Comparison of ENCODE assay signal across 10 cellular contexts in the genomic region with DNA sequence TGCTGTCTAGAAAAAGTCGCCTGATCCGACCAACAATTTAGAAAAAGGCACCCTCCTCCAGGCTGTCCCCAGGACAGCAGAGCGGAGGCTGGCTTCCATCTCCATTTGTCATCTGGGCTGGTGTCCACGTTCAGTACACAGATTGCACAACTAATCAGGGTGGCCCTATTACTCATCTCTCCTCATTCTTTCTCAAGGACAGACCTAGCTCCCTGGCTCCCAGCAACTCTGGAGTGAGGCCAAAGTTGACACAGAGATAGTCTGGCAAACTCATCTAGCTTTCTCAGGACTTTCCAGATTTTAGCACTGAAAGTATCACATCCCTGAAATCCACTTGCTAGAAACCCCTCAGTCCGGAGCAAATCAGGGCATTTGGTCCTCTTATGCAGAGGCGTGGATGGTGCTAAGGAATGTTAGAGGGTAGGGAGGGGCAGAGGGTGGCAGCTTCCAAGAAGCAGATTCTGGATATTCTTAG.
DNase-seq lines count a peak whose midpoint lies in the region; ATAC-seq and TF ChIP-seq lines count a peak whose summit lies in the region.
"Had no signal": no experiment of that assay in that cellular context is flagged by ENCODE, and none has a peak within 500 bp of the region (broad histone marks: within the 10 kb centered on the region; RNA-seq: fewer than 3 reads in every experiment).

No MANE protein-coding gene starts in this region.

- CTCF ChIA-PET in CD4-positive, alpha-beta T cell (lab: Charles Lee), result no interaction called here
- CTCF ChIA-PET in activated CD4-positive, alpha-beta memory T cell treated with anti-CD3 and anti-CD28 coated beads, Interleukin-2, amount 10 ng/mL, durations not matched to agents 7 days and 5 days (lab: Charles Lee), result no interaction called here

- no peak overlapping the region for H3K27ac Mint-ChIP-seq in activated T-cell treated with anti-CD3 and anti-CD28 coated beads, Interleukin-2, amount 50 U/mL, for 72 hours
- no peak overlapping the region for H3K27ac Mint-ChIP-seq in chondrocyte (ENCODE audit: unreplicated experiment)
- H3K27ac Mint-ChIP-seq in CD4-positive, alpha-beta T cell, result no peak overlapping the region
- H3K27ac Mint-ChIP-seq in activated CD4-positive, alpha-beta memory T cell treated with anti-CD3 and anti-CD28 coated beads, Interleukin-2, amount 10 ng/mL, durations not matched to agents 7 days and 5 days, result no peak overlapping the region
- H3K27ac Mint-ChIP-seq: T-helper 2 cell treated with Interferon-gamma antibody and Interleukin-4, amounts not matched to agents 5 μg/mL and 100 μg/mL, for 36 hours had no signal

- H3K9me3 Mint-ChIP-seq in activated T-cell treated with anti-CD3 and anti-CD28 coated beads, Interleukin-2, amount 50 U/mL, for 72 hours, result no peaks in the 10 kb centered on the region
- no peaks in the 10 kb centered on the region for H3K9me3 Mint-ChIP-seq in chondrocyte (ENCODE audit: low read depth)
- H3K9me3 Mint-ChIP-seq in CD4-positive, alpha-beta T cell, result no peaks in the 10 kb centered on the region
- H3K9me3 Mint-ChIP-seq in activated CD4-positive, alpha-beta memory T cell treated with anti-CD3 and anti-CD28 coated beads, Interleukin-2, amount 10 ng/mL, durations not matched to agents 7 days and 5 days, result no peaks in the 10 kb centered on the region
- H3K9me3 Mint-ChIP-seq: T-helper 2 cell treated with Interferon-gamma antibody and Interleukin-4, amounts not matched to agents 5 μg/mL and 100 μg/mL, for 36 hours had no signal

- intact Hi-C loops in CD4-positive, alpha-beta T cell (cut with DNase I, micrococcal nuclease), result no loop called here

- POLR2A ChIA-PET in CD4-positive, alpha-beta T cell (lab: Charles Lee), result no interaction called here
- POLR2A ChIA-PET in activated CD4-positive, alpha-beta memory T cell treated with anti-CD3 and anti-CD28 coated beads, Interleukin-2, amount 10 ng/mL, durations not matched to agents 7 days and 5 days (lab: Charles Lee), result no interaction called here

- H3K4me1 Mint-ChIP-seq in activated T-cell treated with anti-CD3 and anti-CD28 coated beads, Interleukin-2, amount 50 U/mL, for 72 hours (ENCODE audit: low read depth), result no peaks in the 10 kb centered on the region
- H3K4me1 Mint-ChIP-seq in chondrocyte (ENCODE audit: low read depth), result peaks cover 16% of the 10 kb centered on the region
- H3K4me1 Mint-ChIP-seq in CD4-positive, alpha-beta T cell (ENCODE audit: low read depth), result no peaks in the 10 kb centered on the region
- H3K4me1 Mint-ChIP-seq in activated CD4-positive, alpha-beta memory T cell treated with anti-CD3 and anti-CD28 coated beads, Interleukin-2, amount 10 ng/mL, durations not matched to agents 7 days and 5 days, result no peaks in the 10 kb centered on the region

- H3K4me3 ChIP-seq in AG09309 (ENCODE audit: control insufficient read depth, low read depth, low read length), result no peak overlapping the region

- H3K9me3 ChIP-seq in CD4-positive, alpha-beta T cell (ENCODE audit: control insufficient read depth, low read length), result no peaks in the 10 kb centered on the region

- peaks cover 4% of the 10 kb centered on the region for H3K27me3 ChIP-seq in CD4-positive, alpha-beta T cell (ENCODE audit: control insufficient read depth, insufficient read depth, low read length)

- peak; percentile 23 for DNase-seq in AG09309 (ENCODE audit: low read depth)
- DNase-seq in M059J (ENCODE audit: low read depth), result peak; percentile 95
- DNase-seq in mucosa of gallbladder (ENCODE audit: low spot score), result peak; percentile 89
- no peak for DNase-seq in activated T-cell treated with anti-CD3 and anti-CD28 coated beads, Interleukin-2, amount 50 U/mL, for 72 hours
- no peak for DNase-seq in chondrocyte (ENCODE audit: low spot score)
- no peak for DNase-seq in CD4-positive, alpha-beta T cell
- no peak for DNase-seq in activated CD4-positive, alpha-beta memory T cell treated with anti-CD3 and anti-CD28 coated beads, Interleukin-2, amount 10 ng/mL, durations not matched to agents 7 days and 5 days
- DNase-seq: small intestine had no signal

- no peak overlapping the region for H3K4me3 Mint-ChIP-seq in activated T-cell treated with anti-CD3 and anti-CD28 coated beads, Interleukin-2, amount 50 U/mL, for 72 hours
- H3K4me3 Mint-ChIP-seq in chondrocyte (ENCODE audit: unreplicated experiment), result no peak overlapping the region
- H3K4me3 Mint-ChIP-seq in CD4-positive, alpha-beta T cell, result no peak overlapping the region
- H3K4me3 Mint-ChIP-seq in activated CD4-positive, alpha-beta memory T cell treated with anti-CD3 and anti-CD28 coated beads, Interleukin-2, amount 10 ng/mL, durations not matched to agents 7 days and 5 days, result no peak overlapping the region
- H3K4me3 Mint-ChIP-seq: T-helper 2 cell treated with Interferon-gamma antibody and Interleukin-4, amounts not matched to agents 5 μg/mL and 100 μg/mL, for 36 hours had no signal

- no peaks in the 10 kb centered on the region for H3K36me3 Mint-ChIP-seq in activated T-cell treated with anti-CD3 and anti-CD28 coated beads, Interleukin-2, amount 50 U/mL, for 72 hours (ENCODE audit: insufficient read depth in 2 of 2)
- no peaks in the 10 kb centered on the region for H3K36me3 Mint-ChIP-seq in chondrocyte (ENCODE audit: low read depth)
- H3K36me3 Mint-ChIP-seq in CD4-positive, alpha-beta T cell (ENCODE audit: low read depth), result no peaks in the 10 kb centered on the region
- H3K36me3 Mint-ChIP-seq in activated CD4-positive, alpha-beta memory T cell treated with anti-CD3 and anti-CD28 coated beads, Interleukin-2, amount 10 ng/mL, durations not matched to agents 7 days and 5 days (ENCODE audit: low read depth), result no peaks in the 10 kb centered on the region

- TF ChIP-seq CTCF in AG09309 (IDR thresholded peaks at IDR 0.05; ENCODE audit: control insufficient read depth, insufficient read depth, low read depth, low read length, missing control alignments), result no peak
- no peak for TF ChIP-seq CTCF in chondrocyte (IDR thresholded peaks at IDR 0.05)
- no peak for TF ChIP-seq CTCF in CD4-positive, alpha-beta T cell (IDR thresholded peaks at IDR 0.05)

- H3K27me3 Mint-ChIP-seq in activated T-cell treated with anti-CD3 and anti-CD28 coated beads, Interleukin-2, amount 50 U/mL, for 72 hours (ENCODE audit: low read depth), result no peaks in the 10 kb centered on the region
- no peaks in the 10 kb centered on the region for H3K27me3 Mint-ChIP-seq in chondrocyte (ENCODE audit: low read depth)
- H3K27me3 Mint-ChIP-seq in CD4-positive, alpha-beta T cell, result peaks cover 12% of the 10 kb centered on the region
- H3K27me3 Mint-ChIP-seq in activated CD4-positive, alpha-beta memory T cell treated with anti-CD3 and anti-CD28 coated beads, Interleukin-2, amount 10 ng/mL, durations not matched to agents 7 days and 5 days, result peaks cover 5% of the 10 kb centered on the region

- ATAC-seq in esophagus mucosa, result peak; percentile 57
- ATAC-seq in activated T-cell treated with anti-CD3 and anti-CD28 coated beads, Interleukin-2, amount 50 U/mL, for 72 hours (replicated peaks in 1 of 2), result no peak
- no peak for ATAC-seq in CD4-positive, alpha-beta T cell (ENCODE audit: poor library complexity)

- no peak overlapping the region for H3K27ac ChIP-seq in CD4-positive, alpha-beta T cell (ENCODE audit: low read depth, low read length)

Comparison
In these comparisons a context has a peak if more than half of its experiments do, and no peak if none do; other contexts are left out.
1. DNase-seq: peak in AG09309 (single experiment), M059J (single experiment) and mucosa of gallbladder (single experiment); none in activated T-cell treated with anti-CD3 and anti-CD28 coated beads, Interleukin-2, amount 50 U/mL, for 72 hours (0 of 2), chondrocyte (single experiment), CD4-positive, alpha-beta T cell (0 of 10) and activated CD4-positive, alpha-beta memory T cell treated with anti-CD3 and anti-CD28 coated beads, Interleukin-2, amount 10 ng/mL, durations not matched to agents 7 days and 5 days (single experiment).